Comparison of ENCODE assay signal across 8 cellular contexts in the genomic region with DNA sequence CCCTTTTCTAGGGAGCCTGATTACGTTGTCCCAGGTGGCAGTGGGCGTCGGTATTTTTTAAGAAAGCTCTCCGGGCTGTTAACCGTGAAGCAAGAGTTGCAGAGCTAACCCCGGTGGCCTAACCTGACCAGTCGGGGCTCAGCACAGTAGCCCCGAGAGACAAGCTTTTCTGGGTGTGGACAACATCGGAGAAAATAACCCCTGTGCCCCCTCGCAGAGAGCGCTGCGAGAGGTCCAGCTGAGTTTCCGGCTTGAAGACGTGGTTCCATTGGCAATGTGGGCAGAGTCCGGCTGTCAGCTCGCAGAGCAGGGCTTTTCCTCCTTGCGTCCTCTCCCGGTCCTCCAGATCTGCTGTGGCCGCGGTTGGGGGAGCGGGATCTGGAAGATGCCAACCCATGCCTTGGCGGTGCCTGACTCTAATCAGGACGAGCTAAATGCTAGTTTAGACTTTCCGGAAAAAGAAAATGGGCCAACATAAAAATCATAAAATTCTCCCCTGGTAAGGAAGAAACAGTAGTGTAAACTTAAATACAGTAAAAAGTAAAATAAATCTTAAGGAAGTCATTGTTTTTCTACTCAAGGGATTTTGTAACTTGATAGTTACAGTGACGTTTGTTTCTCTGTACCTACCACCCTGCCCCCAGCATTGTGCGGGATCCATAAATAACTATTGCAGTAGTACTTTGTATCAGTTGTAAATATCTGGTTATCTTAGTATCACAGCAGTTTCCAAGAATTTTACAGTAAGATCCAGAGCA. TPM values are rescaled to one million over a fixed set of nuclear protein-coding genes. Genes with fewer than 3 reads are reported as not detected.
DNase-seq lines count a peak whose midpoint lies in the region; ATAC-seq and TF ChIP-seq lines count a peak whose summit lies in the region.

No MANE protein-coding gene starts in this region.

- peak; percentile 72 for DNase-seq in DMS53 (lab: John Stamatoyannopoulos, UW)
- DNase-seq in RWPE1 (ENCODE audit: low spot score), result peak; percentile 30
- DNase-seq in coronary artery (ENCODE audit: low spot score), result peak; percentile 82
- DNase-seq in left lung, result peak; percentile 59 to 82
- no peak for DNase-seq in stimulated activated naive B cell treated with anti-CD40 and anti-IgM and Interleukin-4, amounts not matched to agents 10 μg/mL and 1 μg/mL and 100 μg/mL, for 72 hours
- no peak for DNase-seq in GF-D8 (lab: John Stamatoyannopoulos, UW)

- H3K4me1 ChIP-seq in left lung, result peaks cover 0 to 18% of the 10 kb centered on the region in 2 donors

- TF ChIP-seq CTCF in RWPE1 (conservative IDR thresholded peaks at IDR 0.05; ENCODE audit: low read depth) (no peak), coronary artery (IDR thresholded peaks at IDR 0.05) (no peak), left lung (IDR thresholded peaks at IDR 0.05) (no peak)

- H3K9me3 Mint-ChIP-seq in stimulated activated naive B cell treated with anti-CD40 and anti-IgM and Interleukin-4, amounts not matched to agents 10 μg/mL and 1 μg/mL and 100 μg/mL, for 72 hours, result no peaks in the 10 kb centered on the region

- POLR2A ChIA-PET in RWPE1 (lab: Yijun Ruan, JAX; ENCODE audit: low non-redundant PET), result no interaction called here

- H3K36me3 ChIP-seq in left lung, result no peaks in the 10 kb centered on the region

- H3K27ac ChIP-seq in RWPE1 (peak overlapping the region; percentile 76), coronary artery (peak overlapping the region; percentile 63 to 78), left lung (peak overlapping the region; percentile 72 to 77)

- H3K4me3 ChIP-seq in coronary artery (peak overlapping the region; percentile 94), left lung (peak overlapping the region; percentile 82 to 90)

- H3K9me3 ChIP-seq in left lung, result no peaks in the 10 kb centered on the region

- H3K4me1 Mint-ChIP-seq in stimulated activated naive B cell treated with anti-CD40 and anti-IgM and Interleukin-4, amounts not matched to agents 10 μg/mL and 1 μg/mL and 100 μg/mL, for 72 hours, result peaks cover 8 to 10% of the 10 kb centered on the region in 2 donors

- intact Hi-C loops in left lung (cut with DNase I), result no loop called here

- peaks cover 3 to 5% of the 10 kb centered on the region in 2 donors for H3K27me3 Mint-ChIP-seq in stimulated activated naive B cell treated with anti-CD40 and anti-IgM and Interleukin-4, amounts not matched to agents 10 μg/mL and 1 μg/mL and 100 μg/mL, for 72 hours

- H3K36me3 Mint-ChIP-seq in stimulated activated naive B cell treated with anti-CD40 and anti-IgM and Interleukin-4, amounts not matched to agents 10 μg/mL and 1 μg/mL and 100 μg/mL, for 72 hours, result peaks cover 6 to 13% of the 10 kb centered on the region in 2 donors

- no peaks in the 10 kb centered on the region for H3K27me3 ChIP-seq in left lung

- H3K4me3 Mint-ChIP-seq in stimulated activated naive B cell treated with anti-CD40 and anti-IgM and Interleukin-4, amounts not matched to agents 10 μg/mL and 1 μg/mL and 100 μg/mL, for 72 hours, result peak overlapping the region; percentile 84 to 94

- CTCF ChIA-PET in RWPE1 (lab: Yijun Ruan, JAX), result interaction anchor here (0.6 kb wide), 1 partner anchor 247 kb away, joined by 5 read pairs; no protein-coding TSS in a partner anchor

- peak overlapping the region; percentile 75 for H3K27ac Mint-ChIP-seq in stimulated activated naive B cell treated with anti-CD40 and anti-IgM and Interleukin-4, amounts not matched to agents 10 μg/mL and 1 μg/mL and 100 μg/mL, for 72 hours

- ATAC-seq in GM19452 (IDR thresholded peaks at IDR 0.05; ENCODE audit: unreplicated experiment) (peak; percentile 49), HG03457 (IDR thresholded peaks at IDR 0.05; ENCODE audit: unreplicated experiment) (peak; percentile 47), left lung (peak; percentile 49)
- ATAC-seq in stimulated activated naive B cell treated with anti-CD40 and anti-IgM and Interleukin-4, amounts not matched to agents 10 μg/mL and 1 μg/mL and 100 μg/mL, for 72 hours (replicated peaks), result peak; percentile 60 to 63

RNA-seq across cellular contexts. Expression of gene PLA2G12A, which starts 0.6 kb away (rescaled TPM):
- total RNA-seq in left lung, result 10 to 100 TPM; 28.2 to 58.4 TPM

RNA-seq across cellular contexts. Expression of gene CASP6, which starts 27.2 kb away (rescaled TPM):
- total RNA-seq in left lung, result 10 to 100 TPM; 15.9 to 28.6 TPM

Comparison
In these comparisons a context has a peak if more than half of its experiments do, and no peak if none do; other contexts are left out.
1. DNase-seq: peak in DMS53 (single experiment), RWPE1 (single experiment), coronary artery (single experiment) and left lung (2 of 2); none in stimulated activated naive B cell treated with anti-CD40 and anti-IgM and Interleukin-4, amounts not matched to agents 10 μg/mL and 1 μg/mL and 100 μg/mL, for 72 hours (single experiment) and GF-D8 (single experiment).
2. Peak in every context shown above with its lines, with median percentiles within 50 percentile points of each other: ATAC-seq and H3K27ac ChIP-seq.